ENCODE assay signal across 1 cellular context in genomic region chr19:51501594-51502263, GRCh38.
TF ChIP-seq lines count a peak whose summit lies in the region.

TSS of gene SIGLEC12 (minus strand) at chr19:51501800. CDS start at chr19:51501733, 67 bp downstream.

TF ChIP-seq in GM12878, 131 proteins besides CTCF, POLR2A, EP300 and RAD21 (continued from another document):
- no peak for TF ChIP-seq EGR1 (IDR thresholded peaks at IDR 0.05; ENCODE audit: borderline replicate concordance in 1 of 2, low read depth in 2 of 2, low read length in 2 of 2)
- TF ChIP-seq ZNF384 (IDR thresholded peaks at IDR 0.05; ENCODE audit: borderline replicate concordance, low read depth, low read length): no peak
- TF ChIP-seq ZBTB40 (IDR thresholded peaks at IDR 0.05; ENCODE audit: borderline replicate concordance): no peak
- no peak for TF ChIP-seq FOXM1 (IDR thresholded peaks at IDR 0.05; ENCODE audit: low read depth, low read length)
- TF ChIP-seq TBL1XR1 (IDR thresholded peaks at IDR 0.05; ENCODE audit: low read depth, low read length): no peak
- no peak for TF ChIP-seq TARDBP (IDR thresholded peaks at IDR 0.05; ENCODE audit: borderline replicate concordance)
- TF ChIP-seq SREBF2 (IDR thresholded peaks at IDR 0.05; ENCODE audit: low read length): no peak
- no peak for TF ChIP-seq RUNX3 (IDR thresholded peaks at IDR 0.05; ENCODE audit: low read length)
- TF ChIP-seq ASH2L (IDR thresholded peaks at IDR 0.05; ENCODE audit: borderline replicate concordance, low read depth): no peak
